ENCODE assay signal across 8 cellular contexts in the genomic region with DNA sequence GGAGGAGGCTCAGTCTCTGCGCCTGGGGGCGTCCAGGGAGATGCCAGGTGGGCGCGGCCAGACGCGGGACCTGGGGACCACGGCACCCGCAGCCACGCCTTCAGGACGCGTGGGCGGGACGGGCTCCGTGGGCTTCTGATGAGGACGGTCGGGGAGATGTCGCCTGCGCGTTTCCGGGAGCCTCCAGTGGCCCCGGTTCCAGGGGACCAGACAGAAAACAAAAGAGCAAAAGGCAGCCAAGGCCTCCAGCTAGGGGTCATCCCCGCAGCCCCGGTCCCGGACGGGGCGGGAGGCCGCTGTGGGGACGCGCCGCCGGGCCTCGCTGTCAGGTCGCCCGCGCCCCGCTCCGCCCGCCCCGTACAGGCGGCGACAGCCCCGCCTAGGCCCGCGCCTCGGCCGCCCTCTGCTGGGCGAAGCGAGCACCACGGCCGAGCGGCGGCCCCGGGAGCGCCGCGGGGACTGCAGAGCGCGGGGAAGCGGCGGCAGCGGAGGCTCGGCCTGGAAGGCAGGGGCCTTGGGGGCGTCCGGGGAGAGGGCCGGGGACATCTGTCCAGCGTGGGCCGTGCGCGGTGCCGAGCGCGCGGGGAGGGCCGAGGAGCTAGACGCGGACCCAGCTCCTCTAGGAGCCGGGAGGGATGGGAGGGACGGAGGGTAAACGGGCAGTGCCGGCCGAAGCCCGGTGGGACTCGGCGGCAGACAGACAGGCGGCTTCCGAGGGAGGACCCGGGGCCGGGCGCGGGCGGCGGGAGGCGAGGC. TPM values are rescaled to one million over a fixed set of nuclear protein-coding genes. Genes with fewer than 3 reads are reported as not detected.
DNase-seq lines count a peak whose midpoint lies in the region; ATAC-seq and TF ChIP-seq lines count a peak whose summit lies in the region.

No MANE protein-coding gene starts in this region.

- H3K4me1 ChIP-seq in PC-9 (replicated peaks; ENCODE audit: insufficient read depth): no peaks in the 10 kb centered on the region
- H3K4me1 ChIP-seq in naive thymus-derived CD4-positive, alpha-beta T cell (ENCODE audit: control insufficient read depth in 2 of 2, insufficient read depth in 2 of 2, low read length in 2 of 2): peaks cover 6 to 7% of the 10 kb centered on the region in 2 donors

- H3K4me1 Mint-ChIP-seq in activated T-cell treated with anti-CD3 and anti-CD28 coated beads, Interleukin-2, amount 50 U/mL, for 72 hours (ENCODE audit: low read depth): peaks cover 8% of the 10 kb centered on the region
- H3K4me1 Mint-ChIP-seq in naive thymus-derived CD4-positive, alpha-beta T cell: peaks cover 0 to 10% (median 8%) of the 10 kb centered on the region in 7 donors
- H3K4me1 Mint-ChIP-seq in stimulated activated naive B cell treated with anti-CD40 and anti-IgM and Interleukin-4, amounts not matched to agents 10 μg/mL and 1 μg/mL and 100 μg/mL, for 72 hours: peaks cover 1 to 12% of the 10 kb centered on the region in 2 donors

- BruUV-seq in PC-9 (replicated peaks; lab: Mats Ljungman, UMichigan): no TSS peak

- H3K79me2 ChIP-seq in PC-9 (ENCODE audit: low read depth): no peaks in the 10 kb centered on the region

- peaks cover 6 to 8% of the 10 kb centered on the region in 2 donors for H3K9me3 Mint-ChIP-seq in activated T-cell treated with anti-CD3 and anti-CD28 coated beads, Interleukin-2, amount 50 U/mL, for 72 hours
- peaks cover 0 to 11% (median 2%) of the 10 kb centered on the region in 11 donors for H3K9me3 Mint-ChIP-seq in naive thymus-derived CD4-positive, alpha-beta T cell
- peaks cover 8 to 10% of the 10 kb centered on the region in 2 donors for H3K9me3 Mint-ChIP-seq in stimulated activated naive B cell treated with anti-CD40 and anti-IgM and Interleukin-4, amounts not matched to agents 10 μg/mL and 1 μg/mL and 100 μg/mL, for 72 hours

- H3K27ac ChIP-seq in PC-9: no peak overlapping the region
- H3K27ac ChIP-seq in naive thymus-derived CD4-positive, alpha-beta T cell (ENCODE audit: low read depth, low read length): peak overlapping the region; percentile 93

- peak; percentile 39; the same call in 1 of the 2 replicates for TF ChIP-seq CTCF in PC-9 (conservative IDR thresholded peaks at IDR 0.05)

- H3K27me3 Mint-ChIP-seq in activated T-cell treated with anti-CD3 and anti-CD28 coated beads, Interleukin-2, amount 50 U/mL, for 72 hours (ENCODE audit: low read depth): peaks cover 5% of the 10 kb centered on the region
- H3K27me3 Mint-ChIP-seq in naive thymus-derived CD4-positive, alpha-beta T cell: peaks cover 0 to 15% (median 0%) of the 10 kb centered on the region in 5 donors
- no peaks in the 10 kb centered on the region for H3K27me3 Mint-ChIP-seq in stimulated activated naive B cell treated with anti-CD40 and anti-IgM and Interleukin-4, amounts not matched to agents 10 μg/mL and 1 μg/mL and 100 μg/mL, for 72 hours

- ATAC-seq in GM21423 (IDR thresholded peaks at IDR 0.05; ENCODE audit: unreplicated experiment): peak; percentile 92
- ATAC-seq in activated T-cell treated with anti-CD3 and anti-CD28 coated beads, Interleukin-2, amount 50 U/mL, for 72 hours (replicated peaks in 1 of 2): peak; percentile 90 to 93
- peak; percentile 95 for ATAC-seq in naive thymus-derived CD4-positive, alpha-beta T cell
- ATAC-seq in stimulated activated naive B cell treated with anti-CD40 and anti-IgM and Interleukin-4, amounts not matched to agents 10 μg/mL and 1 μg/mL and 100 μg/mL, for 72 hours (replicated peaks): peak; percentile 87 to 92

- H3K4me3 ChIP-seq in PC-9: peak overlapping the region; percentile 72
- H3K4me3 ChIP-seq in naive thymus-derived CD4-positive, alpha-beta T cell (ENCODE audit: low read length): peak overlapping the region; percentile 80

- intact Hi-C loops in PC-9 (cut with micrococcal nuclease; ENCODE audit: unreplicated experiment): loop anchor here (10.0 kb wide), 3 partner anchors 80 to 710 kb away; no protein-coding TSS in a partner anchor
- intact Hi-C loops in naive thymus-derived CD4-positive, alpha-beta T cell (cut with micrococcal nuclease): loop anchor here (1.0 to 10.0 kb wide), 24 partner anchors 39 to 1960 kb away; a partner anchor contains a TSS

- H3K36me3 Mint-ChIP-seq in activated T-cell treated with anti-CD3 and anti-CD28 coated beads, Interleukin-2, amount 50 U/mL, for 72 hours (ENCODE audit: insufficient read depth in 2 of 2): peaks cover 1 to 8% of the 10 kb centered on the region in 2 donors
- H3K36me3 Mint-ChIP-seq in naive thymus-derived CD4-positive, alpha-beta T cell: peaks cover 0 to 6% (median 0%) of the 10 kb centered on the region in 5 donors
- H3K36me3 Mint-ChIP-seq in stimulated activated naive B cell treated with anti-CD40 and anti-IgM and Interleukin-4, amounts not matched to agents 10 μg/mL and 1 μg/mL and 100 μg/mL, for 72 hours: no peaks in the 10 kb centered on the region

- H3K27ac Mint-ChIP-seq in activated T-cell treated with anti-CD3 and anti-CD28 coated beads, Interleukin-2, amount 50 U/mL, for 72 hours: no peak overlapping the region
- peak overlapping the region; percentile 89 to 98 (median 92) for H3K27ac Mint-ChIP-seq in naive thymus-derived CD4-positive, alpha-beta T cell
- peak overlapping the region; percentile 97 for H3K27ac Mint-ChIP-seq in stimulated activated naive B cell treated with anti-CD40 and anti-IgM and Interleukin-4, amounts not matched to agents 10 μg/mL and 1 μg/mL and 100 μg/mL, for 72 hours

- H3K4me2 ChIP-seq in PC-9: peak overlapping the region; percentile 86

- H3F3A ChIP-seq in PC-9 (ENCODE audit: insufficient read depth, low read depth): no peaks in the 10 kb centered on the region

- H3K9me3 ChIP-seq in PC-9 (ENCODE audit: insufficient read depth, low read depth): no peaks in the 10 kb centered on the region
- no peaks in the 10 kb centered on the region for H3K9me3 ChIP-seq in naive thymus-derived CD4-positive, alpha-beta T cell (ENCODE audit: control insufficient read depth in 2 of 3, low read length in 3 of 3)

- peak; percentile 98 for DNase-seq in D341Med (ENCODE audit: low spot score)
- peak in 70 of 76 experiments; percentile 14 to 93 (median 70) for DNase-seq in HUDEP-2 (lab: John Stamatoyannopoulos, UW; ENCODE audit: unreplicated experiment in 76 of 76)
- DNase-seq in PC-9: peak in 1 of 2 experiments; percentile 75
- peak; percentile 86 to 92 for DNase-seq in activated T-cell treated with anti-CD3 and anti-CD28 coated beads, Interleukin-2, amount 50 U/mL, for 72 hours
- DNase-seq in fibroblast of gingiva (ENCODE audit: low read depth): peak; percentile 52
- DNase-seq in naive thymus-derived CD4-positive, alpha-beta T cell: peak; percentile 72 to 94 (median 88)
- peak; percentile 81 for DNase-seq in stimulated activated naive B cell treated with anti-CD40 and anti-IgM and Interleukin-4, amounts not matched to agents 10 μg/mL and 1 μg/mL and 100 μg/mL, for 72 hours

- no peaks in the 10 kb centered on the region for H3K9me2 ChIP-seq in PC-9 (ENCODE audit: insufficient read depth)

- no peaks in the 10 kb centered on the region for H4K20me1 ChIP-seq in PC-9 (ENCODE audit: insufficient read depth)

- H2AFZ ChIP-seq in PC-9: peak overlapping the region; percentile 92

- POLR2A ChIA-PET in PC-9 (lab: Charles Lee; ENCODE audit: unreplicated experiment): no interaction called here
- POLR2A ChIA-PET in naive thymus-derived CD4-positive, alpha-beta T cell (lab: Charles Lee): interaction anchor here (0.6 to 2.6 kb wide), 18 partner anchors 11 to 254 kb away, joined by 3 to 18 read pairs (median 4); a partner anchor contains a TSS

- CTCF ChIA-PET in PC-9 (lab: Charles Lee): interaction anchor here (0.6 kb wide), 1 partner anchor 46 kb away, joined by 3 read pairs; no protein-coding TSS in a partner anchor
- CTCF ChIA-PET in naive thymus-derived CD4-positive, alpha-beta T cell (lab: Charles Lee): interaction anchor here (0.5 to 2.2 kb wide), 11 partner anchors 9 to 708 kb away, joined by 3 to 7 read pairs (median 3); no protein-coding TSS in a partner anchor

- peak overlapping the region; percentile 92 to 93 for H3K4me3 Mint-ChIP-seq in activated T-cell treated with anti-CD3 and anti-CD28 coated beads, Interleukin-2, amount 50 U/mL, for 72 hours
- H3K4me3 Mint-ChIP-seq in naive thymus-derived CD4-positive, alpha-beta T cell: peak overlapping the region; percentile 83 to 96 (median 92)
- peak overlapping the region; percentile 96 to 97 for H3K4me3 Mint-ChIP-seq in stimulated activated naive B cell treated with anti-CD40 and anti-IgM and Interleukin-4, amounts not matched to agents 10 μg/mL and 1 μg/mL and 100 μg/mL, for 72 hours

- no peaks in the 10 kb centered on the region for H3K27me3 ChIP-seq in PC-9 (ENCODE audit: insufficient read depth, low read depth)
- H3K27me3 ChIP-seq in naive thymus-derived CD4-positive, alpha-beta T cell (ENCODE audit: control insufficient read depth in 2 of 2, insufficient read depth in 2 of 2, low read length in 2 of 2): no peaks in the 10 kb centered on the region

- no peaks in the 10 kb centered on the region for H3K36me3 ChIP-seq in PC-9 (ENCODE audit: low read depth)
- peaks cover 0 to 5% (median 0%) of the 10 kb centered on the region in 3 experiments for H3K36me3 ChIP-seq in naive thymus-derived CD4-positive, alpha-beta T cell (ENCODE audit: control insufficient read depth in 2 of 3, insufficient read depth in 3 of 3, low read length in 3 of 3)

RNA-seq across cellular contexts. Expression of a gene that starts 48.7 kb away (rescaled TPM):
- 8.1 and 8.7 TPM in 2 replicates for total RNA-seq in PC-9 (2021)
- total RNA-seq in activated T-cell treated with anti-CD3 and anti-CD28 coated beads, Interleukin-2, amount 50 U/mL, for 72 hours: 10 to 100 TPM; 13.0 to 15.5 TPM
- total RNA-seq in naive thymus-derived CD4-positive, alpha-beta T cell: 10 to 100 TPM; 11.6 to 15.6 (median 13.2) TPM
- polyA plus RNA-seq in naive thymus-derived CD4-positive, alpha-beta T cell: 10 to 100 TPM in 1 of 2 donors, 1 to 10 TPM in 1; 6.6 to 12.8 TPM
